ENCODE assay signal across 13 cellular contexts in the genomic region with DNA sequence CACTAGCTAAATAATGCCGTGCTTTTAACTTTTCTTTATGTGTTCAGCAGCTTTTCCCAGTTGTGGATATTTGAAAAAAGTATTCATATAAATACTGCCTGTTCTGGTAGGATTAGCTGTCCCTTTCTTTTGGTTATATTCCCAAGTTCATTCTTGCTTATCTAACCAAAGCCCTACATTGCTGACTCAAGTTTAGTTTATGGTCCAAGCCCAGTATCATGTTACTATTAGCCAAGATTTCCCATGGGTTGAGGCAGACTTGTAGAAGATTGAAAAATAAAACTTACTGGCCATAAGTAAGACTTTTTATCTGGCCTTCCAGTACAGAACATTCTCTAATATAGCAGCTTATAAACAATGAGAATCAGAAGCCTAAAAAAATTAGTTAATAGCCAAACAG. TPM values are rescaled to one million over a fixed set of nuclear protein-coding genes. Genes with fewer than 3 reads are reported as not detected.
DNase-seq lines count a peak whose midpoint lies in the region; ATAC-seq and TF ChIP-seq lines count a peak whose summit lies in the region.
"Had no signal": no experiment of that assay in that cellular context is flagged by ENCODE, and none has a peak within 500 bp of the region (broad histone marks: within the 10 kb centered on the region; RNA-seq: fewer than 3 reads in every experiment).

No MANE protein-coding gene starts in this region.

- H2AFZ ChIP-seq in IMR-90 (replicated peaks; ENCODE audit: low read length, poor library complexity), result no peak overlapping the region

- dilution Hi-C loops in IMR-90 (cut with HindIII; ENCODE audit: low sequenced_read_pairs, unreplicated experiment), result no loop called here

- no peaks in the 10 kb centered on the region; a peak in 1 of 4 replicates for H3K79me1 ChIP-seq in IMR-90 (ENCODE audit: low read depth in 1 of 2, low read length in 2 of 2)

- BruUV-seq in IMR-90 (replicated peaks; lab: Mats Ljungman, UMichigan) (no TSS peak), MCF 10A (replicated peaks; lab: Mats Ljungman, UMichigan) (no TSS peak)

- H3K36me3 Mint-ChIP-seq in MCF 10A (ENCODE audit: insufficient read depth, unreplicated experiment), result peaks cover 7% of the 10 kb centered on the region

- no peaks in the 10 kb centered on the region for H4K20me1 ChIP-seq in IMR-90 (ENCODE audit: insufficient read depth, low read length)

- H3K4me2 ChIP-seq in IMR-90 (ENCODE audit: low read depth, low read length), result no peak overlapping the region

- no peaks in the 10 kb centered on the region for H3K9me3 Mint-ChIP-seq in MCF 10A (ENCODE audit: unreplicated experiment)

- peaks cover 30% of the 10 kb centered on the region for H3K4me1 Mint-ChIP-seq in MCF 10A (ENCODE audit: insufficient read depth, unreplicated experiment)

- H2BK120ac ChIP-seq in IMR-90 (ENCODE audit: low read depth, low read length), result peak overlapping the region; percentile 90

- H3K27me3 Mint-ChIP-seq in MCF 10A (ENCODE audit: insufficient read depth, unreplicated experiment), result no peaks in the 10 kb centered on the region
- H3K27me3 Mint-ChIP-seq: activated CD4-positive, alpha-beta T cell treated with anti-CD3 and anti-CD28 coated beads, Interleukin-2, amount 10 ng/mL, durations not matched to agents 24 days and 14 days had no signal

- CTCF ChIA-PET in IMR-90 (lab: Yijun Ruan, JAX) (no interaction called here), MCF 10A (lab: Yijun Ruan, JAX) (interaction anchor here (0.6 to 3.7 kb wide), 10 partner anchors 16 to 150 kb away, joined by 3 to 30 read pairs (median 4); a partner anchor contains a TSS)

- H4K5ac ChIP-seq in IMR-90 (ENCODE audit: low read depth, low read length), result no peak overlapping the region; the same call in 1 of the 2 replicates

- H3K4ac ChIP-seq in IMR-90 (ENCODE audit: low read depth, low read length), result peak overlapping the region; percentile 44; the same call in 1 of the 2 replicates

- H3K9ac ChIP-seq in IMR-90 (ENCODE audit: low read depth, low read length), result no peak overlapping the region

- peak overlapping the region; percentile 95 for H3K27ac Mint-ChIP-seq in MCF 10A (ENCODE audit: low read depth, unreplicated experiment)
- H3K27ac Mint-ChIP-seq: activated CD4-positive, alpha-beta T cell treated with anti-CD3 and anti-CD28 coated beads, Interleukin-2, amount 10 ng/mL, durations not matched to agents 24 days and 14 days had no signal

- TF ChIP-seq CTCF in IMR-90 (conservative IDR thresholded peaks at IDR 0.05; ENCODE audit: low read depth, low read length), result no peak
- TF ChIP-seq CTCF in MCF 10A (IDR thresholded peaks at IDR 0.05; ENCODE audit: unreplicated experiment), result no peak
- no peak for TF ChIP-seq CTCF in thyroid gland (IDR thresholded peaks at IDR 0.05)
- no peak for TF ChIP-seq CTCF in Peyer's patch (IDR thresholded peaks at IDR 0.05)

- H2AK5ac ChIP-seq in IMR-90 (ENCODE audit: low read depth, low read length), result no peak overlapping the region

- H3K9me3 ChIP-seq in IMR-90 (ENCODE audit: control insufficient read depth, insufficient read depth, low read length) (no peaks in the 10 kb centered on the region), thyroid gland (no peaks in the 10 kb centered on the region), Peyer's patch (no peaks in the 10 kb centered on the region)

- POLR2A ChIA-PET in IMR-90 (lab: Charles Lee; ENCODE audit: unreplicated experiment) (interaction anchor here (0.6 kb wide), 1 partner anchor 70 kb away, joined by 3 read pairs; no protein-coding TSS in a partner anchor), MCF 10A (lab: Yijun Ruan, JAX) (interaction anchor here (1.0 to 6.9 kb wide), 21 partner anchors 7 to 149 kb away, joined by 3 to 198 read pairs (median 12); a partner anchor contains a TSS)

- intact Hi-C loops in IMR-90 (cut with micrococcal nuclease), result loop anchor here (5.0 kb wide), 1 partner anchor 37 kb away; no protein-coding TSS in a partner anchor
- intact Hi-C loops in MCF 10A (cut with micrococcal nuclease), result no loop called here
- intact Hi-C loops in thyroid gland (cut with DNase I), result no loop called here

- peak overlapping the region; percentile 67 for H2BK5ac ChIP-seq in IMR-90 (ENCODE audit: low read depth, low read length, poor library complexity, severe bottlenecking)

- no peak overlapping the region for H3K4me3 Mint-ChIP-seq in MCF 10A (ENCODE audit: unreplicated experiment)
- H3K4me3 Mint-ChIP-seq: activated CD4-positive, alpha-beta T cell treated with anti-CD3 and anti-CD28 coated beads, Interleukin-2, amount 10 ng/mL, durations not matched to agents 24 days and 14 days; nephron progenitor cell had no signal

- WGBS in IMR-90 (ENCODE audit: extremely low coverage in 2 of 2, insufficient read length in 1 of 2), 2 experiments, result no CpG with 5 or more reads among the region's 1 CpG
- WGBS in thyroid gland, 2 donors, result 79 to 83% methylated on average over 1 of the region's 1 CpG

- DNase-seq in IMR-90, result peak; percentile 95
- peak; percentile 67 for DNase-seq in MCF 10A (ENCODE audit: unreplicated experiment)
- peak; percentile 96 for DNase-seq in iris pigment epithelial cell (ENCODE audit: low read depth)
- DNase-seq in thyroid gland, result no peak
- DNase-seq in Peyer's patch, result no peak
- DNase-seq: activated CD4-positive, alpha-beta T cell treated with anti-CD3 and anti-CD28 coated beads, Interleukin-2, amount 10 ng/mL, durations not matched to agents 24 days and 14 days; activated naive CD4-positive, alpha-beta T cell treated with Interleukin-2 at 50 U/mL for 16 hours; effector memory CD4-positive, alpha-beta T cell; nephron progenitor cell; stimulated activated CD4-positive, alpha-beta T cell treated with anti-CD3 and anti-CD28 coated beads, Interleukin-4, amount 100 ng/mL, for 4 hours had no signal

- no peak overlapping the region for H4K91ac ChIP-seq in IMR-90 (ENCODE audit: insufficient read depth, low read depth, low read length)

- in situ Hi-C loops in IMR-90 (cut with MboI; ENCODE audit: low sequenced_read_pairs), result no loop called here

- H2BK20ac ChIP-seq in IMR-90 (ENCODE audit: low read depth, low read length), result peak overlapping the region; percentile 91; the same call in 1 of the 2 replicates

- TF ChIP-seq RAD21 in IMR-90 (IDR thresholded peaks at IDR 0.05; ENCODE audit: low read length), result no peak

- H2BK15ac ChIP-seq in IMR-90 (ENCODE audit: low read depth, low read length), result no peak overlapping the region

- ATAC-seq in IMR-90 (ENCODE audit: low read depth) (peak; percentile 92), HG03520 (IDR thresholded peaks at IDR 0.05; ENCODE audit: unreplicated experiment) (no peak), HG03439 (IDR thresholded peaks at IDR 0.05; ENCODE audit: unreplicated experiment) (no peak), GM18861 (IDR thresholded peaks at IDR 0.05; ENCODE audit: unreplicated experiment) (no peak)

- peak overlapping the region; percentile 98; the same call in 1 of the 2 replicates for H3K18ac ChIP-seq in IMR-90 (ENCODE audit: low read depth, low read length)

- no peak overlapping the region for H3K56ac ChIP-seq in IMR-90 (ENCODE audit: extremely low read depth, insufficient read depth, low read length)

- 0 out of 2 replicates have a peak overlapping the region, but pooled peaks have one; percentile 16 for H3K14ac ChIP-seq in IMR-90 (replicated peaks; ENCODE audit: low read depth, low read length)

- peak overlapping the region in 1 of 2 experiments; percentile 88; a peak in 1 of 4 replicates for H4K8ac ChIP-seq in IMR-90 (ENCODE audit: low read depth in 2 of 2, low read length in 2 of 2)

- H3K4me1 ChIP-seq in IMR-90 (ENCODE audit: control insufficient read depth, insufficient read depth, low read length), result peaks cover 7% of the 10 kb centered on the region
- peaks cover 8 to 32% of the 10 kb centered on the region in 2 donors for H3K4me1 ChIP-seq in thyroid gland
- peaks cover 0 to 9% (median 0%) of the 10 kb centered on the region in 4 donors for H3K4me1 ChIP-seq in Peyer's patch

- H2AK9ac ChIP-seq in IMR-90 (replicated peaks; ENCODE audit: low read depth, low read length, poor library complexity), result no peak overlapping the region

- no peak overlapping the region; the same call in 1 of the 2 replicates for H3K23ac ChIP-seq in IMR-90 (ENCODE audit: low read depth, low read length)

- H3K27ac ChIP-seq in IMR-90 (ENCODE audit: insufficient read depth, low read length) (peak overlapping the region; percentile 96; the same call in 1 of the 2 replicates), thyroid gland (peak overlapping the region; percentile 22 to 49 (median 49)), Peyer's patch (peak overlapping the region in 1 of 4 donors; percentile 48)

- peaks cover 8% of the 10 kb centered on the region; the same call in 1 of the 2 replicates for H3K9me1 ChIP-seq in IMR-90 (ENCODE audit: insufficient read depth, low read length)

- H3K36me3 ChIP-seq in IMR-90 (ENCODE audit: control insufficient read depth, insufficient read depth, low read length), result no peaks in the 10 kb centered on the region
- no peaks in the 10 kb centered on the region for H3K36me3 ChIP-seq in thyroid gland
- H3K36me3 ChIP-seq in Peyer's patch, result no peaks in the 10 kb centered on the region

- H3K27me3 ChIP-seq in IMR-90 (ENCODE audit: control insufficient read depth, insufficient read depth, low read length) (no peaks in the 10 kb centered on the region), thyroid gland (no peaks in the 10 kb centered on the region), Peyer's patch (no peaks in the 10 kb centered on the region)

- TF ChIP-seq POLR2A in IMR-90 (IDR thresholded peaks at IDR 0.05; ENCODE audit: low read depth, low read length), result no peak
- TF ChIP-seq POLR2A in thyroid gland (IDR thresholded peaks at IDR 0.05), result no peak
- TF ChIP-seq POLR2A in Peyer's patch (IDR thresholded peaks at IDR 0.05), result no peak

- H3K4me3 ChIP-seq in IMR-90 (ENCODE audit: insufficient read depth, low read depth, low read length) (no peak overlapping the region), thyroid gland (replicated peaks in 1 of 3) (no peak overlapping the region), Peyer's patch (no peak overlapping the region)

TF ChIP-seq in IMR-90, 13 proteins besides CTCF, POLR2A, EP300 and RAD21 (continues in another document):
- TF ChIP-seq MXI1 (IDR thresholded peaks at IDR 0.05; ENCODE audit: borderline replicate concordance, low read depth, low read length) (no peak), BHLHE40 (IDR thresholded peaks at IDR 0.05; ENCODE audit: low read depth, low read length) (no peak), FOS (IDR thresholded peaks at IDR 0.05; ENCODE audit: low read depth, low read length) (0 out of 2 replicates have a peak, but pooled peaks have one; percentile 16), MAFK (IDR thresholded peaks at IDR 0.05; ENCODE audit: low read depth, low read length) (peak; percentile 72), RCOR1 (IDR thresholded peaks at IDR 0.05; ENCODE audit: insufficient replicate concordance, low read length) (no peak)

RNA-seq across cellular contexts. Expression of a gene that starts 49.7 kb away (rescaled TPM):
- total RNA-seq in IMR-90 (2012; rRNA removed) (72.8 and 83.5 TPM in 2 replicates), MCF 10A (2022) (135 and 180 TPM in 2 replicates), thyroid gland (100 to 1,000 TPM; 139 to 157 (median 144) TPM), Peyer's patch (100 to 1,000 TPM in 2 of 4 donors, 10 to 100 TPM in 2; 85.3 to 162 (median 108) TPM)
- 64.7 and 72.7 TPM in 2 replicates for polyA plus RNA-seq in IMR-90 (2012; rRNA removed)
- polyA plus RNA-seq in IMR-90 (2012; cell fraction: cytosol; rRNA removed), result 24.4 and 31.1 TPM in 2 replicates
- 12.9 and 91.4 TPM in 2 replicates for polyA plus RNA-seq in IMR-90 (2012; cell fraction: nucleus; rRNA removed; ENCODE audit: low replicate concordance)

Comparison
In these comparisons a context has a peak if more than half of its experiments do, and no peak if none do; other contexts are left out.
1. DNase-seq: peak in IMR-90 (single experiment), MCF 10A (single experiment) and iris pigment epithelial cell (single experiment); none in thyroid gland (0 of 2) and Peyer's patch (0 of 3).